Comparison of ENCODE assay signal across 2 cellular contexts in genomic region chr14:76947838-76948184, GRCh38.
TF ChIP-seq lines count a peak whose summit lies in the region.

No MANE protein-coding gene starts in this region.

TF ChIP-seq in IMR-90, 13 proteins besides CTCF, POLR2A, EP300 and RAD21 (continued from another document):
- TF ChIP-seq USF2 (IDR thresholded peaks at IDR 0.05; ENCODE audit: low read depth, low read length) (no peak), ELK1 (IDR thresholded peaks at IDR 0.05; ENCODE audit: borderline replicate concordance, low read depth, low read length) (no peak)

TF ChIP-seq in HepG2, 621 proteins besides CTCF, POLR2A, EP300 and RAD21 (continued from another document and continues in another):
- no peak for TF ChIP-seq NFE2L1 (CRISPR knock-in tag; IDR thresholded peaks at IDR 0.05; ENCODE audit: borderline replicate concordance)
- no peak for TF ChIP-seq ZNF460 (CRISPR knock-in tag; IDR thresholded peaks at IDR 0.05; ENCODE audit: borderline replicate concordance)
- no peak for TF ChIP-seq ZFP37 (CRISPR knock-in tag; IDR thresholded peaks at IDR 0.05; ENCODE audit: borderline replicate concordance)
- TF ChIP-seq TFDP1 (CRISPR knock-in tag; IDR thresholded peaks at IDR 0.05; ENCODE audit: borderline replicate concordance), result no peak
- no peak for TF ChIP-seq ZFP62 (CRISPR knock-in tag; IDR thresholded peaks at IDR 0.05)
- TF ChIP-seq ZNF609 (CRISPR knock-in tag; IDR thresholded peaks at IDR 0.05; ENCODE audit: borderline replicate concordance), result no peak
- TF ChIP-seq DNMT1 (CRISPR knock-in tag; IDR thresholded peaks at IDR 0.05), result no peak
- TF ChIP-seq ZBTB39 (CRISPR knock-in tag; IDR thresholded peaks at IDR 0.05), result no peak
- TF ChIP-seq ZSCAN25 (CRISPR knock-in tag; IDR thresholded peaks at IDR 0.05), result 0 out of 2 replicates have a peak, but pooled peaks have one; percentile 3
- TF ChIP-seq DNMT3B (CRISPR knock-in tag; conservative IDR thresholded peaks at IDR 0.05), result no peak
- TF ChIP-seq HOXD1 (CRISPR knock-in tag; IDR thresholded peaks at IDR 0.05), result no peak
- TF ChIP-seq ZNF552 (CRISPR knock-in tag; IDR thresholded peaks at IDR 0.05; ENCODE audit: borderline replicate concordance), result no peak
- TF ChIP-seq ZMYM3 (CRISPR knock-in tag; IDR thresholded peaks at IDR 0.05), result 0 out of 2 replicates have a peak, but pooled peaks have one; percentile 48
- TF ChIP-seq NBN (conservative IDR thresholded peaks at IDR 0.05), result no peak
- no peak for TF ChIP-seq SMARCC2 (IDR thresholded peaks at IDR 0.05)
- TF ChIP-seq MED1 (CRISPR knock-in tag; IDR thresholded peaks at IDR 0.05), result peak; percentile 4; the same call in 1 of the 2 replicates
- TF ChIP-seq ZXDC (CRISPR knock-in tag; IDR thresholded peaks at IDR 0.05), result no peak
- TF ChIP-seq PHF21A (CRISPR knock-in tag; IDR thresholded peaks at IDR 0.05), result peak; percentile 19; the same call in 1 of the 2 replicates
- TF ChIP-seq TCF7 (IDR thresholded peaks at IDR 0.05; ENCODE audit: low read depth), result no peak
- TF ChIP-seq TBL1XR1 (IDR thresholded peaks at IDR 0.05; ENCODE audit: borderline replicate concordance, low read length, partially characterized antibody), result no peak
- no peak for TF ChIP-seq ZNF749 (CRISPR knock-in tag; IDR thresholded peaks at IDR 0.05; ENCODE audit: borderline replicate concordance)
- peak; percentile 95 for TF ChIP-seq ZNF768 (CRISPR knock-in tag; IDR thresholded peaks at IDR 0.05)
- TF ChIP-seq MTERF4 (CRISPR knock-in tag; IDR thresholded peaks at IDR 0.05), result no peak
- TF ChIP-seq SPEN (CRISPR knock-in tag; IDR thresholded peaks at IDR 0.05; ENCODE audit: low read depth), result no peak
- 0 out of 2 replicates have a peak, but pooled peaks have one; percentile 37 for TF ChIP-seq ZNF256 (CRISPR knock-in tag; conservative IDR thresholded peaks at IDR 0.05)
- TF ChIP-seq KDM3A (CRISPR knock-in tag; IDR thresholded peaks at IDR 0.05; ENCODE audit: low read depth), result no peak
- TF ChIP-seq GMEB1 (CRISPR knock-in tag; IDR thresholded peaks at IDR 0.05; ENCODE audit: borderline replicate concordance), result no peak
- no peak for TF ChIP-seq HOXA3 (CRISPR knock-in tag; IDR thresholded peaks at IDR 0.05)
- no peak for TF ChIP-seq ISL2 (CRISPR knock-in tag; IDR thresholded peaks at IDR 0.05)
- TF ChIP-seq SMAD9 (CRISPR knock-in tag; IDR thresholded peaks at IDR 0.05), result no peak
- TF ChIP-seq HNRNPLL (IDR thresholded peaks at IDR 0.05; ENCODE audit: low read depth, low read length, poor library complexity, severe bottlenecking), result no peak
- TF ChIP-seq BRCA1 (CRISPR knock-in tag; IDR thresholded peaks at IDR 0.05), result no peak
- no peak for TF ChIP-seq ZNF580 (CRISPR knock-in tag; IDR thresholded peaks at IDR 0.05; ENCODE audit: borderline replicate concordance, low read depth)
- no peak for TF ChIP-seq ZNF572 (CRISPR knock-in tag; IDR thresholded peaks at IDR 0.05)
- TF ChIP-seq E2F5 (CRISPR knock-in tag; conservative IDR thresholded peaks at IDR 0.05), result no peak
- no peak for TF ChIP-seq FOXK2 (IDR thresholded peaks at IDR 0.05)
- TF ChIP-seq ZNF354B (CRISPR knock-in tag; IDR thresholded peaks at IDR 0.05), result no peak
- TF ChIP-seq HNF1A (IDR thresholded peaks at IDR 0.05; ENCODE audit: low read depth), result no peak
- TF ChIP-seq HNF1A (CRISPR knock-in tag; IDR thresholded peaks at IDR 0.05; ENCODE audit: borderline replicate concordance), result no peak
- TF ChIP-seq SP5 (CRISPR knock-in tag; IDR thresholded peaks at IDR 0.05; ENCODE audit: borderline replicate concordance, low read depth), result no peak
- no peak for TF ChIP-seq ZFP82 (CRISPR knock-in tag; IDR thresholded peaks at IDR 0.05; ENCODE audit: borderline replicate concordance)
- no peak for TF ChIP-seq NAIF1 (CRISPR knock-in tag; IDR thresholded peaks at IDR 0.05; ENCODE audit: borderline replicate concordance)
- TF ChIP-seq TARDBP (CRISPR knock-in tag; IDR thresholded peaks at IDR 0.05), result no peak
